Comparison of ENCODE assay signal across 8 cellular contexts in genomic region chr4:185211035-185211434, GRCh38. TPM values are rescaled to one million over a fixed set of nuclear protein-coding genes. Genes with fewer than 3 reads are reported as not detected.
A peak's percentile ranks its signal among the peaks of the same experiment; 100 is the strongest.
DNase-seq lines count a peak whose midpoint lies in the region; ATAC-seq and TF ChIP-seq lines count a peak whose summit lies in the region.

No MANE protein-coding gene starts in this region.

- peaks cover 0 to 19% (median 3%) of the 10 kb centered on the region in 4 donors for H3K4me1 ChIP-seq in right lobe of liver
- H3K4me1 ChIP-seq in tibial artery = peaks cover 0 to 47% (median 3%) of the 10 kb centered on the region in 4 donors

- H3K36me3 ChIP-seq in right lobe of liver (no peaks in the 10 kb centered on the region), tibial artery (no peaks in the 10 kb centered on the region)

- TF ChIP-seq CTCF in right lobe of liver (IDR thresholded peaks at IDR 0.05) (no peak), tibial artery (IDR thresholded peaks at IDR 0.05) (no peak)

- peaks cover 29% of the 10 kb centered on the region for H3K4me1 Mint-ChIP-seq in activated T-cell treated with anti-CD3 and anti-CD28 coated beads, Interleukin-2, amount 50 U/mL, for 4 hours (ENCODE audit: low read depth)
- H3K4me1 Mint-ChIP-seq in activated naive CD8-positive, alpha-beta T cell treated with anti-CD3 and anti-CD28 coated beads, Interleukin-2, amount 50 U/mL, for 24 hours = peaks cover 43% of the 10 kb centered on the region

- WGBS in right lobe of liver (ENCODE audit: insufficient coverage, low coverage, low lambda C conversion rate, missing lambda C conversion rate) = 74% methylated on average over 5 of the region's 5 CpGs

- peak overlapping the region in 2 of 3 donors; percentile 70 to 89 for H3K27ac ChIP-seq in right lobe of liver
- peak overlapping the region; percentile 85 to 99 for H3K27ac ChIP-seq in tibial artery

- no peaks in the 10 kb centered on the region for H3K27me3 Mint-ChIP-seq in activated T-cell treated with anti-CD3 and anti-CD28 coated beads, Interleukin-2, amount 50 U/mL, for 4 hours (ENCODE audit: low read depth)
- H3K27me3 Mint-ChIP-seq in activated naive CD8-positive, alpha-beta T cell treated with anti-CD3 and anti-CD28 coated beads, Interleukin-2, amount 50 U/mL, for 24 hours = peaks cover 6% of the 10 kb centered on the region

- no peak overlapping the region for H3K27ac Mint-ChIP-seq in activated naive CD8-positive, alpha-beta T cell treated with anti-CD3 and anti-CD28 coated beads, Interleukin-2, amount 50 U/mL, for 24 hours

- peak overlapping the region; percentile 54 to 73 (median 61) for H3K4me3 ChIP-seq in right lobe of liver
- peak overlapping the region; percentile 85 to 97 for H3K4me3 ChIP-seq in tibial artery

- intact Hi-C loops in right lobe of liver (cut with DNase I) = no loop called here
- intact Hi-C loops in tibial artery (cut with DNase I; ENCODE audit: low total_unique reads) = no loop called here

- no peak for ATAC-seq in activated T-cell treated with anti-CD3 and anti-CD28 coated beads, Interleukin-2, amount 50 U/mL, for 4 hours
- no peak for ATAC-seq in activated naive CD8-positive, alpha-beta T cell treated with anti-CD3 and anti-CD28 coated beads, Interleukin-2, amount 50 U/mL, for 24 hours
- ATAC-seq in right lobe of liver (no peak), HG02588 (IDR thresholded peaks at IDR 0.05; ENCODE audit: unreplicated experiment) (no peak)

- DNase-seq in activated T-cell treated with anti-CD3 and anti-CD28 coated beads, Interleukin-2, amount 50 U/mL, for 4 hours = no peak
- no peak for DNase-seq in activated T-cell treated with anti-CD3 and anti-CD28 coated beads, Interleukin-2, amount 50 U/mL, for 48 hours
- DNase-seq in activated naive CD8-positive, alpha-beta T cell treated with anti-CD3 and anti-CD28 coated beads, Interleukin-2, amount 50 U/mL, for 24 hours = no peak
- DNase-seq in right lobe of liver (no peak), tibial artery (no peak), nucleus accumbens (lab: John Stamatoyannopoulos, UW) (no peak), erythroblast (lab: John Stamatoyannopoulos, UW) (no peak)

- H3K36me3 Mint-ChIP-seq in activated T-cell treated with anti-CD3 and anti-CD28 coated beads, Interleukin-2, amount 50 U/mL, for 4 hours (ENCODE audit: insufficient read depth) = no peaks in the 10 kb centered on the region
- H3K36me3 Mint-ChIP-seq in activated naive CD8-positive, alpha-beta T cell treated with anti-CD3 and anti-CD28 coated beads, Interleukin-2, amount 50 U/mL, for 24 hours (ENCODE audit: low read depth) = peaks cover 2% of the 10 kb centered on the region

- H3K9me3 Mint-ChIP-seq in activated T-cell treated with anti-CD3 and anti-CD28 coated beads, Interleukin-2, amount 50 U/mL, for 4 hours = no peaks in the 10 kb centered on the region
- H3K9me3 Mint-ChIP-seq in activated naive CD8-positive, alpha-beta T cell treated with anti-CD3 and anti-CD28 coated beads, Interleukin-2, amount 50 U/mL, for 24 hours = no peaks in the 10 kb centered on the region

- H3K4me3 Mint-ChIP-seq in activated T-cell treated with anti-CD3 and anti-CD28 coated beads, Interleukin-2, amount 50 U/mL, for 4 hours = peak overlapping the region; percentile 89
- peak overlapping the region; percentile 92 for H3K4me3 Mint-ChIP-seq in activated naive CD8-positive, alpha-beta T cell treated with anti-CD3 and anti-CD28 coated beads, Interleukin-2, amount 50 U/mL, for 24 hours

- H3K27me3 ChIP-seq in right lobe of liver (no peaks in the 10 kb centered on the region), tibial artery (no peaks in the 10 kb centered on the region)

- H3K9me3 ChIP-seq in right lobe of liver (no peaks in the 10 kb centered on the region), tibial artery (no peaks in the 10 kb centered on the region)

- no peak for TF ChIP-seq POLR2A in right lobe of liver (IDR thresholded peaks at IDR 0.05)
- TF ChIP-seq POLR2A in erythroblast (IDR thresholded peaks at IDR 0.05; ENCODE audit: low read length) = no peak

RNA-seq across cellular contexts. Expression of gene SNX25, which starts 1.6 kb away (rescaled TPM):
- total RNA-seq in activated T-cell treated with anti-CD3 and anti-CD28 coated beads, Interleukin-2, amount 50 U/mL, for 4 hours = 10 to 100 TPM in 2 of 3 donors, 1 to 10 TPM in 1; 9.5 to 10.9 (median 10.3) TPM
- 10 to 100 TPM in 4 of 6 experiments, 1 to 10 TPM in 2; 8.0 to 13.0 (median 10.5) TPM for total RNA-seq in right lobe of liver

RNA-seq across cellular contexts. Expression of gene CFAP97, which starts 7.2 kb away (rescaled TPM):
- total RNA-seq in activated T-cell treated with anti-CD3 and anti-CD28 coated beads, Interleukin-2, amount 50 U/mL, for 4 hours = 10 to 100 TPM; 36.8 to 44.4 (median 44.4) TPM
- total RNA-seq in right lobe of liver = 10 to 100 TPM; 11.7 to 25.6 (median 20.5) TPM
